ENCODE assay signal across 20 cellular contexts in genomic region chr12:2737656-2738241, GRCh38.
"Had no signal": no experiment of that assay in that cellular context is flagged by ENCODE, and none has a peak within 500 bp of the region (broad histone marks: within the 10 kb centered on the region; RNA-seq: fewer than 3 reads in every experiment).

No MANE protein-coding gene starts in this region.

- H3K36me3 Mint-ChIP-seq: natural killer cell; stimulated activated effector memory CD8-positive, alpha-beta T cell treated with anti-CD3 and anti-CD28 coated beads, Interleukin-12 subunit alpha, Interleukin-12 subunit beta, amount 100 ng/mL, for 72 hours had no signal

- DNase-seq: effector CD8-positive, alpha-beta T cell; endodermal cell; foreskin keratinocyte; glutamatergic neuron; heart right ventricle; hippocampal formation; left ventricle myocardium superior; lower lobe of right lung; natural killer cell; right lobe of liver; stimulated activated CD4-positive, alpha-beta T cell treated with anti-CD3 and anti-CD28 coated beads, Interleukin-2, amount 100 ng/mL, for 24 hours; stimulated activated CD4-positive, alpha-beta T cell treated with anti-CD3 and anti-CD28 coated beads, Interleukin-4, amount 100 ng/mL, for 24 hours; stimulated activated naive CD4-positive, alpha-beta T cell treated with Interleukin-2 at 50 U/mL for 16 hours; stomach; thyroid gland; trophoblast cell had no signal

- H3K9me3 Mint-ChIP-seq: dendritic cell treated with granulocyte-macrophage colony-stimulating factor and Interleukin-4, amounts not matched to agents 40 ng/mL and 50 ng/mL, for 4 days; endodermal cell; natural killer cell; stimulated activated effector memory CD8-positive, alpha-beta T cell treated with anti-CD3 and anti-CD28 coated beads, Interleukin-12 subunit alpha, Interleukin-12 subunit beta, amount 100 ng/mL, for 72 hours had no signal

- H3K27ac Mint-ChIP-seq: dendritic cell treated with granulocyte-macrophage colony-stimulating factor and Interleukin-4, amounts not matched to agents 40 ng/mL and 50 ng/mL, for 4 days; endodermal cell; natural killer cell; progenitor cell of endocrine pancreas; stimulated activated effector memory CD8-positive, alpha-beta T cell treated with anti-CD3 and anti-CD28 coated beads, Interleukin-12 subunit alpha, Interleukin-12 subunit beta, amount 100 ng/mL, for 72 hours had no signal

- H3K4me3 Mint-ChIP-seq: dendritic cell treated with granulocyte-macrophage colony-stimulating factor and Interleukin-4, amounts not matched to agents 40 ng/mL and 50 ng/mL, for 4 days; endodermal cell; natural killer cell; stimulated activated effector memory CD8-positive, alpha-beta T cell treated with anti-CD3 and anti-CD28 coated beads, Interleukin-12 subunit alpha, Interleukin-12 subunit beta, amount 100 ng/mL, for 72 hours had no signal

- H3K4me1 Mint-ChIP-seq: endodermal cell had no signal

- ATAC-seq: esophagus mucosa; foreskin keratinocyte; heart right ventricle; left ventricle myocardium superior; lower lobe of right lung; natural killer cell; right lobe of liver; stimulated activated effector memory CD8-positive, alpha-beta T cell treated with anti-CD3 and anti-CD28 coated beads, Interleukin-12 subunit alpha, Interleukin-12 subunit beta, amount 100 ng/mL, for 72 hours had no signal

- H3K27me3 Mint-ChIP-seq: dendritic cell treated with granulocyte-macrophage colony-stimulating factor and Interleukin-4, amounts not matched to agents 40 ng/mL and 50 ng/mL, for 4 days had no signal
